Comparison of ENCODE assay signal across 19 cellular contexts in genomic region chr3:58799271-58799670, GRCh38.
"Had no signal": no experiment of that assay in that cellular context is flagged by ENCODE, and none has a peak within 500 bp of the region (broad histone marks: within the 10 kb centered on the region; RNA-seq: fewer than 3 reads in every experiment).

No MANE protein-coding gene starts in this region.

- FAIRE-seq: colon, kidney had no signal

- DNase-seq: cerebellar nuclear complex; effector memory CD8-positive, alpha-beta T cell; esophagus squamous epithelium; foreskin fibroblast; head of caudate nucleus; kidney; left cardiac atrium; naive thymus-derived CD8-positive, alpha-beta T cell; posterior cingulate gyrus; spleen; stimulated activated CD4-positive, alpha-beta T cell treated with anti-CD3 and anti-CD28 coated beads, Interleukin-15, amount 100 ng/mL, for 24 hours; stimulated activated CD4-positive, alpha-beta T cell treated with anti-CD3 and anti-CD28 coated beads, Interleukin-1b, Interleukin-23, amount 100 ng/mL, for 48 hours; stimulated activated CD4-positive, alpha-beta T cell treated with anti-CD3 and anti-CD28 coated beads, Interleukin-4, amount 100 ng/mL, for 24 hours had no signal

- H3K4me1 ChIP-seq: esophagus squamous epithelium, tibial nerve had no signal

- ATAC-seq: effector memory CD8-positive, alpha-beta T cell; left cardiac atrium; naive thymus-derived CD8-positive, alpha-beta T cell; sciatic nerve; stimulated activated memory B cell treated with anti-CD40 and anti-IgM and Interleukin-4, amounts not matched to agents 10 μg/mL and 1 μg/mL and 100 μg/mL, for 72 hours had no signal

- H3K27ac ChIP-seq: epithelial cell of prostate, esophagus squamous epithelium, hepatocyte, spleen, tibial nerve had no signal

- H3K4me3 ChIP-seq: esophagus squamous epithelium, hepatocyte, spleen, tibial nerve had no signal

- H3K36me3 ChIP-seq: esophagus squamous epithelium, spleen, tibial nerve had no signal

- H3K27me3 ChIP-seq: esophagus squamous epithelium, hepatocyte, spleen, tibial nerve had no signal

- H3K9me3 ChIP-seq: esophagus squamous epithelium, spleen, tibial nerve had no signal
